ENCODE assay signal across 11 cellular contexts in genomic region chr10:122463466-122464157, GRCh38. TPM values are rescaled to one million over a fixed set of nuclear protein-coding genes. Genes with fewer than 3 reads are reported as not detected.
DNase-seq lines count a peak whose midpoint lies in the region; ATAC-seq and TF ChIP-seq lines count a peak whose summit lies in the region.
"Had no signal": no experiment of that assay in that cellular context is flagged by ENCODE, and none has a peak within 500 bp of the region (broad histone marks: within the 10 kb centered on the region; RNA-seq: fewer than 3 reads in every experiment).

No MANE protein-coding gene starts in this region.

- no peak for DNase-seq in Panc1 (ENCODE audit: low read depth, low spot score)
- peak; percentile 67 for DNase-seq in mesenteric fat pad (ENCODE audit: low spot score)
- DNase-seq in superior temporal gyrus (ENCODE audit: extremely low spot score) = peak; percentile 27
- DNase-seq in spleen = no peak
- no peak for DNase-seq in GM20000 (ENCODE audit: low spot score)
- DNase-seq: activated CD8-positive, alpha-beta memory T cell treated with anti-CD3 and anti-CD28 coated beads for 24 hours; stimulated activated CD4-positive, alpha-beta T cell treated with anti-CD3 and anti-CD28 coated beads, Interleukin-4, amount 100 ng/mL, for 24 hours had no signal

- H3K4me1 ChIP-seq in Panc1 (ENCODE audit: control insufficient read depth, insufficient read depth, low read length) (peaks cover 11% of the 10 kb centered on the region), spleen (peaks cover 5 to 41% (median 28%) of the 10 kb centered on the region in 6 donors)

- 66 to 76% (median 69%) methylated on average over 12 of the region's 12 CpGs for WGBS in spleen, 5 donors

- no peak for TF ChIP-seq POLR2A in spleen (IDR thresholded peaks at IDR 0.05)

- H3K27me3 ChIP-seq in Panc1 (ENCODE audit: control insufficient read depth, insufficient read depth, low read length) = 0 out of 2 replicates have a peak, but pooled peaks cover 2% of the 10 kb centered on the region
- H3K27me3 ChIP-seq in spleen (replicated peaks in 1 of 7) = peaks cover 0 to 85% (median 44%) of the 10 kb centered on the region in 7 donors

- in situ Hi-C loops in Panc1 (cut with HindIII; ENCODE audit: low pct_unique_long_range_greater_than_20kb, low sequenced_read_pairs) = no loop called here

- ATAC-seq in Panc1 (no peak), GM19035 (IDR thresholded peaks at IDR 0.05; ENCODE audit: unreplicated experiment) (no peak)

- H3K9me3 ChIP-seq in Panc1 (ENCODE audit: control insufficient read depth, insufficient read depth, low read depth, low read length) (no peaks in the 10 kb centered on the region), spleen (no peaks in the 10 kb centered on the region)

- no peaks in the 10 kb centered on the region for H3K36me3 ChIP-seq in Panc1 (ENCODE audit: control insufficient read depth, insufficient read depth, low read length)
- no peaks in the 10 kb centered on the region for H3K36me3 ChIP-seq in spleen

- POLR2A ChIA-PET in Panc1 (lab: Charles Lee) = interaction anchor here (0.6 kb wide), 1 partner anchor 186 kb away, joined by 6 read pairs; no protein-coding TSS in a partner anchor

- H3K4me3 ChIP-seq in Panc1 (ENCODE audit: low read depth in 2 of 2, low read length in 2 of 2) (peak overlapping the region; percentile 46 to 74; a peak in 2 of 4 replicates), spleen (peak overlapping the region in 3 of 8 donors; percentile 48 to 73 (median 59))
- H3K4me3 ChIP-seq: SK-N-MC had no signal

- intact Hi-C loops in Panc1 (cut with micrococcal nuclease; ENCODE audit: unreplicated experiment) (no loop called here), spleen (cut with DNase I; ENCODE audit: low total_unique reads) (no loop called here)

- BruUV-seq in Panc1 (replicated peaks; lab: Mats Ljungman, UMichigan) = no TSS peak

- CTCF ChIA-PET in Panc1 (lab: Charles Lee) = no interaction called here

- TF ChIP-seq CTCF in Panc1 (IDR thresholded peaks at IDR 0.05) = no peak
- TF ChIP-seq CTCF in spleen (IDR thresholded peaks at IDR 0.05 in 8 of 11, conservative IDR thresholded peaks at IDR 0.05 in 3 of 11) = no peak
- no peak for TF ChIP-seq CTCF in GM20000 (IDR thresholded peaks at IDR 0.05; ENCODE audit: extremely low read depth, missing control alignments)

- H3K27ac ChIP-seq in Panc1 (ENCODE audit: low read length) = no peak overlapping the region
- peak overlapping the region; percentile 91 for H3K27ac ChIP-seq in cingulate gyrus (ENCODE audit: low read depth, low read length)
- H3K27ac ChIP-seq in spleen = no peak overlapping the region
- H3K27ac ChIP-seq: SK-N-MC had no signal

RNA-seq across cellular contexts. Expression of gene HTRA1, which starts 2.3 kb away (rescaled TPM):
- total RNA-seq in Panc1 (2021; ENCODE audit: unreplicated experiment) = 32.8 TPM
- polyA plus RNA-seq in Panc1 (2012; ENCODE audit: insufficient read length) = 50.5 TPM
- 191 TPM for total RNA-seq in mesenteric fat pad
- total RNA-seq in spleen = 10 to 100 TPM; 26.4 to 63.7 (median 42.7) TPM
- polyA plus RNA-seq in spleen = 10 to 100 TPM; 18.3 to 32.0 (median 31.4) TPM

RNA-seq across cellular contexts. Expression of gene ARMS2, which starts 9.2 kb away (rescaled TPM):
- total RNA-seq in Panc1 (2021; ENCODE audit: unreplicated experiment) (not detected), mesenteric fat pad (0.42 TPM), spleen (not detected)
- not detected for polyA plus RNA-seq in Panc1 (2012; ENCODE audit: insufficient read length)
- not detected for polyA plus RNA-seq in spleen
- total RNA-seq: dermis microvascular lymphatic vessel endothelial cell had no signal

Comparison
In these comparisons a context has a peak if more than half of its experiments do, and no peak if none do; other contexts are left out.
1. DNase-seq: peak in mesenteric fat pad (single experiment) and superior temporal gyrus (single experiment); none in Panc1 (single experiment), spleen (single experiment) and GM20000 (single experiment).